3 cellular contexts compared by ENCODE assay signal in the genomic region with DNA sequence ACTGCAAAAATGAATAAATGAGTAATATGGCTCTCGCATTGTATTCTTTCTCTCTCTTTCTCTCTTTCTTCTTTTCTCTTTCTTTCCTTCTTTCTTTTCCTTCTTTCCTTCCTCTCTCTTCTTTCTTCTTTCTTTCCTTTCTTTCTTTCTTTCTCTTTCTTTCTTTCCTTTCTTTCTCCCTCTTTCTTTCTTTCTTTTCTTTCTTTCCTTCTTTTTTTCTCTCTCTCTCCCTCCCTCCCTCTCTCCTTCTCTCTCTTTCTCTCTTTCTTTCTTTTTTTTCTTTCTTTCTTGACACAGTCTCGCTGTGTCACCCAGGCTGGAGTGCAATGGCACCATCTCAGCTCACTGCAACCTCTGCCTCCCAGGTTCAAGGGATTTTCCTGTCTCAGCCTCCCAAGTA.
TF ChIP-seq lines count a peak whose summit lies in the region.

No MANE protein-coding gene starts in this region.

TF ChIP-seq in HepG2, 621 proteins besides CTCF, POLR2A, EP300 and RAD21:
- 0 out of 2 replicates have a peak, but pooled peaks have one; percentile 36 for TF ChIP-seq NONO (IDR thresholded peaks at IDR 0.05)
- no peak for TF ChIP-seq NONO (CRISPR knock-in tag; conservative IDR thresholded peaks at IDR 0.05)
- TF ChIP-seq SRSF9 (IDR thresholded peaks at IDR 0.05; ENCODE audit: borderline replicate concordance, insufficient read depth, low read depth, low read length, poor library complexity, severe bottlenecking), result peak; percentile 44
- no peak for TF ChIP-seq GPN1 (CRISPR knock-in tag; IDR thresholded peaks at IDR 0.05; ENCODE audit: borderline replicate concordance)
- TF ChIP-seq NFRKB (IDR thresholded peaks at IDR 0.05), result 0 out of 2 replicates have a peak, but pooled peaks have one; percentile 24
- TF ChIP-seq, protein P1, sequence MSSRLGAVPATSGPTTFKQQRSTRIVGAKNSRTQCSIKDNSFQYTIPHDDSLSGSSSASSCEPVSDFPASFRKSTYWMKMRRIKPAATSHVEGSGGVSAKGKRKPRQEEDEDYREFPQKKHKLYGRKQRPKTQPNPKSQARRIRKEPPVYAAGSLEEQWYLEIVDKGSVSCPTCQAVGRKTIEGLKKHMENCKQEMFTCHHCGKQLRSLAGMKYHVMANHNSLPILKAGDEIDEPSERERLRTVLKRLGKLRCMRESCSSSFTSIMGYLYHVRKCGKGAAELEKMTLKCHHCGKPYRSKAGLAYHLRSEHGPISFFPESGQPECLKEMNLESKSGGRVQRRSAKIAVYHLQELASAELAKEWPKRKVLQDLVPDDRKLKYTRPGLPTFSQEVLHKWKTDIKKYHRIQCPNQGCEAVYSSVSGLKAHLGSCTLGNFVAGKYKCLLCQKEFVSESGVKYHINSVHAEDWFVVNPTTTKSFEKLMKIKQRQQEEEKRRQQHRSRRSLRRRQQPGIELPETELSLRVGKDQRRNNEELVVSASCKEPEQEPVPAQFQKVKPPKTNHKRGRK (CRISPR knock-in tag; IDR thresholded peaks at IDR 0.05), result peak; percentile 64; the same call in 1 of the 2 replicates

TF ChIP-seq in HEK293, 187 proteins besides CTCF, POLR2A, EP300 and RAD21 (continues in another document):
- no peak for TF ChIP-seq HOXA7 (CRISPR knock-in tag; IDR thresholded peaks at IDR 0.05; ENCODE audit: borderline replicate concordance)
- TF ChIP-seq ZNF184 (tag by site-specific recombination; IDR thresholded peaks at IDR 0.05), result no peak
- no peak for TF ChIP-seq ZNF146 (tag by site-specific recombination; IDR thresholded peaks at IDR 0.05)
- no peak for TF ChIP-seq EGR2 (tag by site-specific recombination; IDR thresholded peaks at IDR 0.05; ENCODE audit: low read depth)
- no peak for TF ChIP-seq ZNF658 (tag by site-specific recombination; IDR thresholded peaks at IDR 0.05)
- no peak for TF ChIP-seq KLF9 (tag by site-specific recombination; IDR thresholded peaks at IDR 0.05; ENCODE audit: low read depth)
- TF ChIP-seq ZFHX2 (tag by site-specific recombination; conservative IDR thresholded peaks at IDR 0.05), result no peak
- TF ChIP-seq, protein P2, sequence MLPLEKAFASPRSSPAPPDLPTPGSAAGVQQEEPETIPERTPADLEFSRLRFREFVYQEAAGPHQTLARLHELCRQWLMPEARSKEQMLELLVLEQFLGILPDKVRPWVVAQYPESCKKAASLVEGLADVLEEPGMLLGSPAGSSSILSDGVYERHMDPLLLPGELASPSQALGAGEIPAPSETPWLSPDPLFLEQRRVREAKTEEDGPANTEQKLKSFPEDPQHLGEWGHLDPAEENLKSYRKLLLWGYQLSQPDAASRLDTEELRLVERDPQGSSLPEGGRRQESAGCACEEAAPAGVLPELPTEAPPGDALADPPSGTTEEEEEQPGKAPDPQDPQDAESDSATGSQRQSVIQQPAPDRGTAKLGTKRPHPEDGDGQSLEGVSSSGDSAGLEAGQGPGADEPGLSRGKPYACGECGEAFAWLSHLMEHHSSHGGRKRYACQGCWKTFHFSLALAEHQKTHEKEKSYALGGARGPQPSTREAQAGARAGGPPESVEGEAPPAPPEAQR (tag by site-specific recombination; IDR thresholded peaks at IDR 0.05), result no peak
- no peak for TF ChIP-seq ZNF529 (tag by site-specific recombination; IDR thresholded peaks at IDR 0.05; ENCODE audit: insufficient replicate concordance)
- TF ChIP-seq TCF7L2 (IDR thresholded peaks at IDR 0.05; ENCODE audit: borderline replicate concordance, low read depth, low read length), result no peak
- no peak for TF ChIP-seq ZNF624 (tag by site-specific recombination; IDR thresholded peaks at IDR 0.05)
- TF ChIP-seq SCRT1 (tag by site-specific recombination; IDR thresholded peaks at IDR 0.05; ENCODE audit: borderline replicate concordance), result no peak
- TF ChIP-seq, protein P3, sequence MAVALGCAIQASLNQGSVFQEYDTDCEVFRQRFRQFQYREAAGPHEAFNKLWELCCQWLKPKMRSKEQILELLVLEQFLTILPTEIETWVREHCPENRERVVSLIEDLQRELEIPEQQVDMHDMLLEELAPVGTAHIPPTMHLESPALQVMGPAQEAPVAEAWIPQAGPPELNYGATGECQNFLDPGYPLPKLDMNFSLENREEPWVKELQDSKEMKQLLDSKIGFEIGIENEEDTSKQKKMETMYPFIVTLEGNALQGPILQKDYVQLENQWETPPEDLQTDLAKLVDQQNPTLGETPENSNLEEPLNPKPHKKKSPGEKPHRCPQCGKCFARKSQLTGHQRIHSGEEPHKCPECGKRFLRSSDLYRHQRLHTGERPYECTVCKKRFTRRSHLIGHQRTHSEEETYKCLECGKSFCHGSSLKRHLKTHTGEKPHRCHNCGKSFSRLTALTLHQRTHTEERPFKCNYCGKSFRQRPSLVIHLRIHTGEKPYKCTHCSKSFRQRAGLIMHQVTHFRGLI (tag by site-specific recombination; IDR thresholded peaks at IDR 0.05), result no peak
- TF ChIP-seq ZNF366 (tag by site-specific recombination; conservative IDR thresholded peaks at IDR 0.05), result peak; percentile 95
- TF ChIP-seq, protein P4, sequence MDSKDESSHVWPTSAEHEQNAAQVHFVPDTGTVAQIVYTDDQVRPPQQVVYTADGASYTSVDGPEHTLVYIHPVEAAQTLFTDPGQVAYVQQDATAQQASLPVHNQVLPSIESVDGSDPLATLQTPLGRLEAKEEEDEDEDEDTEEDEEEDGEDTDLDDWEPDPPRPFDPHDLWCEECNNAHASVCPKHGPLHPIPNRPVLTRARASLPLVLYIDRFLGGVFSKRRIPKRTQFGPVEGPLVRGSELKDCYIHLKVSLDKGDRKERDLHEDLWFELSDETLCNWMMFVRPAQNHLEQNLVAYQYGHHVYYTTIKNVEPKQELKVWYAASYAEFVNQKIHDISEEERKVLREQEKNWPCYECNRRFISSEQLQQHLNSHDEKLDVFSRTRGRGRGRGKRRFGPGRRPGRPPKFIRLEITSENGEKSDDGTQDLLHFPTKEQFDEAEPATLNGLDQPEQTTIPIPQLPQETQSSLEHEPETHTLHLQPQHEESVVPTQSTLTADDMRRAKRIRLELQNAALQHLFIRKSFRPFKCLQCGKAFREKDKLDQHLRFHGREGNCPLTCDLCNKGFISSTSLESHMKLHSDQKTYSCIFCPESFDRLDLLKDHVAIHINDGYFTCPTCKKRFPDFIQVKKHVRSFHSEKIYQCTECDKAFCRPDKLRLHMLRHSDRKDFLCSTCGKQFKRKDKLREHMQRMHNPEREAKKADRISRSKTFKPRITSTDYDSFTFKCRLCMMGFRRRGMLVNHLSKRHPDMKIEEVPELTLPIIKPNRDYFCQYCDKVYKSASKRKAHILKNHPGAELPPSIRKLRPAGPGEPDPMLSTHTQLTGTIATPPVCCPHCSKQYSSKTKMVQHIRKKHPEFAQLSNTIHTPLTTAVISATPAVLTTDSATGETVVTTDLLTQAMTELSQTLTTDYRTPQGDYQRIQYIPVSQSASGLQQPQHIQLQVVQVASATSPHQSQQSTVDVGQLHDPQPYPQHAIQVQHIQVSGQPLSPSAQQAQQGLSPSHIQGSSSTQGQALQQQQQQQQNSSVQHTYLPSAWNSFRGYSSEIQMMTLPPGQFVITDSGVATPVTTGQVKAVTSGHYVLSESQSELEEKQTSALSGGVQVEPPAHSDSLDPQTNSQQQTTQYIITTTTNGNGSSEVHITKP (tag by site-specific recombination; IDR thresholded peaks at IDR 0.05), result no peak
- TF ChIP-seq, protein P5, sequence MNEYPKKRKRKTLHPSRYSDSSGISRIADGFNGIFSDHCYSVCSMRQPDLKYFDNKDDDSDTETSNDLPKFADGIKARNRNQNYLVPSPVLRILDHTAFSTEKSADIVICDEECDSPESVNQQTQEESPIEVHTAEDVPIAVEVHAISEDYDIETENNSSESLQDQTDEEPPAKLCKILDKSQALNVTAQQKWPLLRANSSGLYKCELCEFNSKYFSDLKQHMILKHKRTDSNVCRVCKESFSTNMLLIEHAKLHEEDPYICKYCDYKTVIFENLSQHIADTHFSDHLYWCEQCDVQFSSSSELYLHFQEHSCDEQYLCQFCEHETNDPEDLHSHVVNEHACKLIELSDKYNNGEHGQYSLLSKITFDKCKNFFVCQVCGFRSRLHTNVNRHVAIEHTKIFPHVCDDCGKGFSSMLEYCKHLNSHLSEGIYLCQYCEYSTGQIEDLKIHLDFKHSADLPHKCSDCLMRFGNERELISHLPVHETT (tag by site-specific recombination; IDR thresholded peaks at IDR 0.05), result no peak
- no peak for TF ChIP-seq ZNF777 (tag by site-specific recombination; IDR thresholded peaks at IDR 0.05; ENCODE audit: borderline replicate concordance)
- peak; percentile 54; the same call in 1 of the 2 replicates for TF ChIP-seq ZNF596 (tag by site-specific recombination; IDR thresholded peaks at IDR 0.05)
- TF ChIP-seq GLI2 (tag by site-specific recombination; IDR thresholded peaks at IDR 0.05; ENCODE audit: borderline replicate concordance, low read depth), result no peak
- TF ChIP-seq ZNF670 (tag by site-specific recombination; IDR thresholded peaks at IDR 0.05; ENCODE audit: low read depth), result no peak

TF ChIP-seq in K562, 482 proteins besides CTCF, POLR2A, EP300 and RAD21:
- TF ChIP-seq NR3C1 (CRISPR knock-in tag; IDR thresholded peaks at IDR 0.05), result no peak
- peak; percentile 45; the same call in 1 of the 2 replicates for TF ChIP-seq LARP7 (IDR thresholded peaks at IDR 0.05)
- TF ChIP-seq, protein P6, sequence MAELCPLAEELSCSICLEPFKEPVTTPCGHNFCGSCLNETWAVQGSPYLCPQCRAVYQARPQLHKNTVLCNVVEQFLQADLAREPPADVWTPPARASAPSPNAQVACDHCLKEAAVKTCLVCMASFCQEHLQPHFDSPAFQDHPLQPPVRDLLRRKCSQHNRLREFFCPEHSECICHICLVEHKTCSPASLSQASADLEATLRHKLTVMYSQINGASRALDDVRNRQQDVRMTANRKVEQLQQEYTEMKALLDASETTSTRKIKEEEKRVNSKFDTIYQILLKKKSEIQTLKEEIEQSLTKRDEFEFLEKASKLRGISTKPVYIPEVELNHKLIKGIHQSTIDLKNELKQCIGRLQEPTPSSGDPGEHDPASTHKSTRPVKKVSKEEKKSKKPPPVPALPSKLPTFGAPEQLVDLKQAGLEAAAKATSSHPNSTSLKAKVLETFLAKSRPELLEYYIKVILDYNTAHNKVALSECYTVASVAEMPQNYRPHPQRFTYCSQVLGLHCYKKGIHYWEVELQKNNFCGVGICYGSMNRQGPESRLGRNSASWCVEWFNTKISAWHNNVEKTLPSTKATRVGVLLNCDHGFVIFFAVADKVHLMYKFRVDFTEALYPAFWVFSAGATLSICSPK (IDR thresholded peaks at IDR 0.05; ENCODE audit: borderline replicate concordance), result 0 out of 2 replicates have a peak, but pooled peaks have one; percentile 32
- TF ChIP-seq, protein P7, sequence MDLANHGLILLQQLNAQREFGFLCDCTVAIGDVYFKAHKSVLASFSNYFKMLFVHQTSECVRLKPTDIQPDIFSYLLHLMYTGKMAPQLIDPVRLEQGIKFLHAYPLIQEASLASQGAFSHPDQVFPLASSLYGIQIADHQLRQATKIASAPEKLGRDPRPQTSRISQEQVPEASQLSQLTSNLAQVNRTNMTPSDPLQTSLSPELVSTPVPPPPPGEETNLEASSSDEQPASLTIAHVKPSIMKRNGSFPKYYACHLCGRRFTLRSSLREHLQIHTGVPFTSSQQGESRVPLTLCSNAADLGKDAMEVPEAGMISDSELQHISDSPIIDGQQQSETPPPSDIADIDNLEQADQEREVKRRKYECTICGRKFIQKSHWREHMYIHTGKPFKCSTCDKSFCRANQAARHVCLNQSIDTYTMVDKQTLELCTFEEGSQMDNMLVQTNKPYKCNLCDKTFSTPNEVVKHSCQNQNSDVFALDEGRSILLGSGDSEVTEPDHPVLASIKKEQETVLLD (IDR thresholded peaks at IDR 0.05), result peak; percentile 61; the same call in 1 of the 2 replicates
- TF ChIP-seq ARHGAP35 (IDR thresholded peaks at IDR 0.05; ENCODE audit: partially characterized antibody), result peak; percentile 43
- no peak for TF ChIP-seq CBX3 (IDR thresholded peaks at IDR 0.05; ENCODE audit: borderline replicate concordance in 1 of 2, low read length in 2 of 2)
- no peak for TF ChIP-seq EWSR1 (IDR thresholded peaks at IDR 0.05; ENCODE audit: borderline replicate concordance, low read depth, partially characterized antibody)
- TF ChIP-seq FIP1L1 (IDR thresholded peaks at IDR 0.05; ENCODE audit: low read depth, low read length, poor library complexity, severe bottlenecking), result no peak
- no peak for TF ChIP-seq SRF (CRISPR knock-in tag; IDR thresholded peaks at IDR 0.05)
- TF ChIP-seq PHB2 (IDR thresholded peaks at IDR 0.05; ENCODE audit: low read depth), result peak; percentile 39; the same call in 1 of the 2 replicates
- TF ChIP-seq, protein P8, sequence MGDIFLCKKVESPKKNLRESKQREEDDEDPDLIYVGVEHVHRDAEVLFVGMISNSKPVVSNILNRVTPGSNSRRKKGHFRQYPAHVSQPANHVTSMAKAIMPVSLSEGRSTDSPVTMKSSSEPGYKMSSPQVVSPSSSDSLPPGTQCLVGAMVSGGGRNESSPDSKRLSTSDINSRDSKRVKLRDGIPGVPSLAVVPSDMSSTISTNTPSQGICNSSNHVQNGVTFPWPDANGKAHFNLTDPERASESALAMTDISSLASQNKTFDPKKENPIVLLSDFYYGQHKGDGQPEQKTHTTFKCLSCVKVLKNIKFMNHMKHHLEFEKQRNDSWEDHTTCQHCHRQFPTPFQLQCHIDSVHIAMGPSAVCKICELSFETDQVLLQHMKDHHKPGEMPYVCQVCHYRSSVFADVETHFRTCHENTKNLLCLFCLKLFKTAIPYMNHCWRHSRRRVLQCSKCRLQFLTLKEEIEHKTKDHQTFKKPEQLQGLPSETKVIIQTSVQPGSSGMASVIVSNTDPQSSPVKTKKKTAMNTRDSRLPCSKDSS (IDR thresholded peaks at IDR 0.05; ENCODE audit: low read depth, partially characterized antibody), result peak; percentile 13
- TF ChIP-seq, protein P1 (tag; IDR thresholded peaks at IDR 0.05), result peak; percentile 96
- no peak for TF ChIP-seq MEF2A (IDR thresholded peaks at IDR 0.05; ENCODE audit: control insufficient read depth, low read depth, low read length)
TF ChIP-seq in K562: peak in this region for 7.
